In the genomic region with DNA sequence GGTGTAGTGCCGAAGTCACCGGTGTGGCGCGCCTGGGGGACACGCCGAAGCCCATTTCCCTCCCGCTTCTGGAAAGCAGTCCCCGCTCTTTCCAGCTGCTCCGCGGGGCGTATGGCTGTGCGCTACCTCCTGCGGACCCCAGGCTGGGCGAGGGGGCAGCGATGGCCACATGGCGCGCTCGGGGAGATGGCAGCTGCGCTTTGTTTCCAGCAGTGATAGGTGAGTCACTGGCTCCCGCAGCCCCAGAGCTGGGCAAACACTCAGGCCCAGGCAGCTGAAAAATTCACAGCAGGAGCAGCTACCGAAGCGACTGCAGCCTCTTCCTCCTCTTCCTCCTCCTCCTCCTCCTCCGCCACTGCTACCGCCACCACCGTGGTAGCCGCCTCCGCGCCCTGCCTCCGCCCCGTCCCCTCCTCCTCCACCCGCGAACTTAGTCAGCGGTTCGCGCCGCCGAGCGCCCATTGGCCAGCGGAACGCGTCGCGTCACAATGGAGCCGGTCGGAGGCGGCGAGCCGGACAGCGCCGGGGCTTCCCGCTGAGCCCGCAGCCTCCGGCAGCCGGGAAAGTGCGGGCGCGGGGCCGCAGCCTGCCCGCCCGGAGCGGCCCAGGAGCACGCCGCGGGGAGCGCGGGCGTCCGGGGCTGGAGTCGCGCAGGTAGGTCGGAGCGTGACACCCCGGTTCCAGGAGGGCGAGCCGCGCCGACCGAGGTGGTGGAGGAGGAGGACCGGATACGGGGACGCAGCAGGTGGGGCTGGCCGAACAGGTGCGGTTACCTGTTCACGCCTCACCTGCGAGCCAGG, we compare ENCODE assay signal across 1 cellular context.
TF ChIP-seq lines count a peak whose summit lies in the region.

A gene (plus strand): TSS at position 461 of the 800 bp plus-strand sequence. CDS start 57,822 bp downstream, outside the sequence.

TF ChIP-seq in WTC11, 78 proteins besides CTCF, POLR2A, EP300 and RAD21 (continued from another document):
- TF ChIP-seq, protein P1, sequence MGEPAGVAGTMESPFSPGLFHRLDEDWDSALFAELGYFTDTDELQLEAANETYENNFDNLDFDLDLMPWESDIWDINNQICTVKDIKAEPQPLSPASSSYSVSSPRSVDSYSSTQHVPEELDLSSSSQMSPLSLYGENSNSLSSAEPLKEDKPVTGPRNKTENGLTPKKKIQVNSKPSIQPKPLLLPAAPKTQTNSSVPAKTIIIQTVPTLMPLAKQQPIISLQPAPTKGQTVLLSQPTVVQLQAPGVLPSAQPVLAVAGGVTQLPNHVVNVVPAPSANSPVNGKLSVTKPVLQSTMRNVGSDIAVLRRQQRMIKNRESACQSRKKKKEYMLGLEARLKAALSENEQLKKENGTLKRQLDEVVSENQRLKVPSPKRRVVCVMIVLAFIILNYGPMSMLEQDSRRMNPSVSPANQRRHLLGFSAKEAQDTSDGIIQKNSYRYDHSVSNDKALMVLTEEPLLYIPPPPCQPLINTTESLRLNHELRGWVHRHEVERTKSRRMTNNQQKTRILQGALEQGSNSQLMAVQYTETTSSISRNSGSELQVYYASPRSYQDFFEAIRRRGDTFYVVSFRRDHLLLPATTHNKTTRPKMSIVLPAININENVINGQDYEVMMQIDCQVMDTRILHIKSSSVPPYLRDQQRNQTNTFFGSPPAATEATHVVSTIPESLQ (CRISPR knock-in tag; IDR thresholded peaks at IDR 0.05), result no peak
- TF ChIP-seq, protein P2, sequence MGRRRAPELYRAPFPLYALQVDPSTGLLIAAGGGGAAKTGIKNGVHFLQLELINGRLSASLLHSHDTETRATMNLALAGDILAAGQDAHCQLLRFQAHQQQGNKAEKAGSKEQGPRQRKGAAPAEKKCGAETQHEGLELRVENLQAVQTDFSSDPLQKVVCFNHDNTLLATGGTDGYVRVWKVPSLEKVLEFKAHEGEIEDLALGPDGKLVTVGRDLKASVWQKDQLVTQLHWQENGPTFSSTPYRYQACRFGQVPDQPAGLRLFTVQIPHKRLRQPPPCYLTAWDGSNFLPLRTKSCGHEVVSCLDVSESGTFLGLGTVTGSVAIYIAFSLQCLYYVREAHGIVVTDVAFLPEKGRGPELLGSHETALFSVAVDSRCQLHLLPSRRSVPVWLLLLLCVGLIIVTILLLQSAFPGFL (CRISPR knock-in tag; IDR thresholded peaks at IDR 0.05; ENCODE audit: borderline replicate concordance), result no peak; the same call in 1 of the 2 replicates
- TF ChIP-seq, protein P3, sequence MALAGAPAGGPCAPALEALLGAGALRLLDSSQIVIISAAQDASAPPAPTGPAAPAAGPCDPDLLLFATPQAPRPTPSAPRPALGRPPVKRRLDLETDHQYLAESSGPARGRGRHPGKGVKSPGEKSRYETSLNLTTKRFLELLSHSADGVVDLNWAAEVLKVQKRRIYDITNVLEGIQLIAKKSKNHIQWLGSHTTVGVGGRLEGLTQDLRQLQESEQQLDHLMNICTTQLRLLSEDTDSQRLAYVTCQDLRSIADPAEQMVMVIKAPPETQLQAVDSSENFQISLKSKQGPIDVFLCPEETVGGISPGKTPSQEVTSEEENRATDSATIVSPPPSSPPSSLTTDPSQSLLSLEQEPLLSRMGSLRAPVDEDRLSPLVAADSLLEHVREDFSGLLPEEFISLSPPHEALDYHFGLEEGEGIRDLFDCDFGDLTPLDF (CRISPR knock-in tag; IDR thresholded peaks at IDR 0.05), result no peak
